Comparison of ENCODE assay signal across 9 cellular contexts in the genomic region with DNA sequence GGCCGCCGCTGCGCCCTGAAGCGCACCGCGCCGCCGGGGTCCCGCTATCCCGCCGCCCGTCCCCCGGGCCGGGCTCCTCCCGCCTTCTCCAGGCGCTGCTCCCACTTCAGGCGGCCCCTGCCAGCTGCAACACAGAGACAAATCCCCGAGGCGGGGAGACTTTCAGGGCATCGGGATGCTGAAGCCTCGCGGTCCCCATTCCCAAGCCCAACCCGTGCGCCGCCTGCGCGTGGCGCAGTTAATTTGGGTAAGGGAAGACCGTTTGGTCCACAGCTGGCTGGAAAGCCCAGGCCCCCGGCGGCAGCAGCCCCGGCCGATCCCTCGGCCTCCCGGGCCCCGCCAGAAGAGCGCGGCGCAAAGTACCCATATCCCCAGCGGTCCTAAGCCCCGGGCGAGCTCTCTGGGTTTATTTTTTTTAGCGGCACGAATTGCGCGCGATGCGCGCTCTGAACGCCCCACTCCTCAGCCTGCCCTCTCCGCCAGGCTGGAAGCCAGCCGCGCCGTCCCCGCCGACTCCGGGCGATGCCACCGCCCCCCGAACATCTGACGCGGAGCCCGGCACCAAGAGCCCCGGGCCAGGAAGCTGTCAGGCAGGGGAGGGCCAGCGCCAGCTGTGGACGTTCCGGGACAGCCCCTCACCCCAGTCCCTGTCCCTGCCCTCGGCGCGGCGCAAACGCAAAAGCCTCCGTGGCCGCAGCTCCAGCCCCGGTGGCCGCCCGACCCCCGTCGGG. TPM values are rescaled to one million over a fixed set of nuclear protein-coding genes. Genes with fewer than 3 reads are reported as not detected.
DNase-seq lines count a peak whose midpoint lies in the region; ATAC-seq and TF ChIP-seq lines count a peak whose summit lies in the region.
"Had no signal": no experiment of that assay in that cellular context is flagged by ENCODE, and none has a peak within 500 bp of the region (broad histone marks: within the 10 kb centered on the region; RNA-seq: fewer than 3 reads in every experiment).

No MANE protein-coding gene starts in this region.

- H3K4me3 Mint-ChIP-seq in stimulated activated naive B cell treated with anti-CD40 and anti-IgM and Interleukin-4, amounts not matched to agents 10 μg/mL and 1 μg/mL and 100 μg/mL, for 72 hours: peak overlapping the region; percentile 79 to 87

- peak; percentile 55 to 68 for ATAC-seq in activated naive CD4-positive, alpha-beta T cell treated with anti-CD3 and anti-CD28 coated beads, Interleukin-2, amount 50 U/mL, for 72 hours
- ATAC-seq in HG02610 (IDR thresholded peaks at IDR 0.05; ENCODE audit: unreplicated experiment) (peak; percentile 39), left lobe of liver (peak; percentile 56)
- peak; percentile 65 for ATAC-seq in stimulated activated naive B cell treated with anti-CD40 and anti-IgM and Interleukin-4, amounts not matched to agents 10 μg/mL and 1 μg/mL and 100 μg/mL, for 72 hours (replicated peaks)
- ATAC-seq: HCT116 had no signal

- H3K36me3 Mint-ChIP-seq in activated naive CD4-positive, alpha-beta T cell treated with anti-CD3 and anti-CD28 coated beads, Interleukin-2, amount 50 U/mL, for 72 hours: no peaks in the 10 kb centered on the region
- no peaks in the 10 kb centered on the region for H3K36me3 Mint-ChIP-seq in stimulated activated naive B cell treated with anti-CD40 and anti-IgM and Interleukin-4, amounts not matched to agents 10 μg/mL and 1 μg/mL and 100 μg/mL, for 72 hours

- H3K4me3 ChIP-seq in coronary artery: peak overlapping the region; percentile 94

- DNase-seq in activated naive CD4-positive, alpha-beta T cell treated with anti-CD3 and anti-CD28 coated beads, Interleukin-2, amount 50 U/mL, for 72 hours (ENCODE audit: low spot score in 2 of 2): peak in 1 of 2 donors; percentile 24
- DNase-seq in activated naive CD4-positive, alpha-beta T cell treated with Interleukin-2 at 50 U/mL for 16 hours: no peak
- DNase-seq in NCI-H226 (peak; percentile 60), coronary artery (ENCODE audit: low spot score) (peak; percentile 80), left lobe of liver (ENCODE audit: low spot score) (peak; percentile 47), NOMO-1 treated with dmso at 0.1 percent for 144 hours (lab: John Stamatoyannopoulos, UW; ENCODE audit: unreplicated experiment) (no peak)
- peak; percentile 9 for DNase-seq in stimulated activated naive B cell treated with anti-CD40 and anti-IgM and Interleukin-4, amounts not matched to agents 10 μg/mL and 1 μg/mL and 100 μg/mL, for 72 hours

- TF ChIP-seq CTCF in coronary artery (IDR thresholded peaks at IDR 0.05): no peak

- peaks cover 26 to 34% of the 10 kb centered on the region in 2 donors for H3K27me3 Mint-ChIP-seq in stimulated activated naive B cell treated with anti-CD40 and anti-IgM and Interleukin-4, amounts not matched to agents 10 μg/mL and 1 μg/mL and 100 μg/mL, for 72 hours

- H3K9me3 Mint-ChIP-seq in activated naive CD4-positive, alpha-beta T cell treated with anti-CD3 and anti-CD28 coated beads, Interleukin-2, amount 50 U/mL, for 72 hours: no peaks in the 10 kb centered on the region
- H3K9me3 Mint-ChIP-seq in stimulated activated naive B cell treated with anti-CD40 and anti-IgM and Interleukin-4, amounts not matched to agents 10 μg/mL and 1 μg/mL and 100 μg/mL, for 72 hours: no peaks in the 10 kb centered on the region

- peak overlapping the region; percentile 87 to 98 for H3K27ac ChIP-seq in coronary artery

- peaks cover 8 to 9% of the 10 kb centered on the region in 2 donors for H3K4me1 Mint-ChIP-seq in stimulated activated naive B cell treated with anti-CD40 and anti-IgM and Interleukin-4, amounts not matched to agents 10 μg/mL and 1 μg/mL and 100 μg/mL, for 72 hours

- no peak overlapping the region for H3K27ac Mint-ChIP-seq in activated naive CD4-positive, alpha-beta T cell treated with anti-CD3 and anti-CD28 coated beads, Interleukin-2, amount 50 U/mL, for 72 hours
- no peak overlapping the region for H3K27ac Mint-ChIP-seq in stimulated activated naive B cell treated with anti-CD40 and anti-IgM and Interleukin-4, amounts not matched to agents 10 μg/mL and 1 μg/mL and 100 μg/mL, for 72 hours

RNA-seq across cellular contexts. Expression of a gene that starts 0.5 kb away (rescaled TPM):
- 1 to 10 TPM in 1 of 2 donors, under 1 TPM in 1; 0.52 to 1.4 TPM for total RNA-seq in activated naive CD4-positive, alpha-beta T cell treated with anti-CD3 and anti-CD28 coated beads, Interleukin-2, amount 50 U/mL, for 72 hours
- 2.7 TPM for total RNA-seq in left lobe of liver

Comparison
In these comparisons a context has a peak if more than half of its experiments do, and no peak if none do; other contexts are left out.
1. DNase-seq: peak in NCI-H226 (single experiment), coronary artery (single experiment), left lobe of liver (single experiment) and stimulated activated naive B cell treated with anti-CD40 and anti-IgM and Interleukin-4, amounts not matched to agents 10 μg/mL and 1 μg/mL and 100 μg/mL, for 72 hours (single experiment); none in activated naive CD4-positive, alpha-beta T cell treated with Interleukin-2 at 50 U/mL for 16 hours (single experiment) and NOMO-1 treated with dmso at 0.1 percent for 144 hours (single experiment).
2. Peak in every context shown above with its lines, with median percentiles within 50 percentile points of each other: ATAC-seq.